15 cellular contexts compared by ENCODE assay signal in genomic region chr17:50902768-50903353, GRCh38. TPM values are rescaled to one million over a fixed set of nuclear protein-coding genes. Genes with fewer than 3 reads are reported as not detected.
DNase-seq lines count a peak whose midpoint lies in the region; FAIRE-seq and TF ChIP-seq lines count a peak whose summit lies in the region.
"Had no signal": no experiment of that assay in that cellular context is flagged by ENCODE, and none has a peak within 500 bp of the region (broad histone marks: within the 10 kb centered on the region; RNA-seq: fewer than 3 reads in every experiment).

No MANE protein-coding gene starts in this region.

- no peaks in the 10 kb centered on the region for H4K20me1 ChIP-seq in keratinocyte (ENCODE audit: control insufficient read depth, extremely low read depth, insufficient read depth, low read length)

- no peak for TF ChIP-seq CTCF in keratinocyte (optimal IDR thresholded peaks at IDR 0.05 in 1 of 3, IDR thresholded peaks at IDR 0.05 in 1 of 3, conservative IDR thresholded peaks at IDR 0.05 in 1 of 3; ENCODE audit: extremely low read depth in 1 of 3, insufficient read depth in 2 of 3, low read length in 3 of 3)
- TF ChIP-seq CTCF in suprapubic skin (IDR thresholded peaks at IDR 0.05) = no peak

- H2AFZ ChIP-seq in keratinocyte (ENCODE audit: control insufficient read depth, low read length) = no peak overlapping the region

- H3K27ac ChIP-seq in keratinocyte (ENCODE audit: control insufficient read depth, insufficient read depth, low read length) (peak overlapping the region; percentile 91), suprapubic skin (peak overlapping the region; percentile 94)

- no peak for TF ChIP-seq POLR2A in suprapubic skin (IDR thresholded peaks at IDR 0.05)

- H3K9me1 ChIP-seq in keratinocyte (ENCODE audit: control insufficient read depth, extremely low read depth, insufficient read depth, low read length) = no peaks in the 10 kb centered on the region

- peak overlapping the region; percentile 82 for H3K9ac ChIP-seq in keratinocyte (ENCODE audit: control insufficient read depth, extremely low read depth, insufficient read depth, low read length)

- WGBS in suprapubic skin = 77% methylated on average over 8 of the region's 8 CpGs

- no peak overlapping the region for H3K4me2 ChIP-seq in keratinocyte (ENCODE audit: control insufficient read depth, extremely low read depth, insufficient read depth, low read depth, low read length)

- H3K27me3 Mint-ChIP-seq in activated naive CD8-positive, alpha-beta T cell = no peaks in the 10 kb centered on the region

- H3K4me3 ChIP-seq in keratinocyte (ENCODE audit: control insufficient read depth in 2 of 3, extremely low read depth in 1 of 3, insufficient read depth in 2 of 3, low read depth in 1 of 3, low read length in 3 of 3) = no peak overlapping the region
- H3K4me3 ChIP-seq in suprapubic skin = no peak overlapping the region
- H3K4me3 ChIP-seq: upper lobe of left lung had no signal

- no peak overlapping the region for H3K4me3 Mint-ChIP-seq in activated naive CD8-positive, alpha-beta T cell

- no peaks in the 10 kb centered on the region for H3K36me3 Mint-ChIP-seq in activated naive CD8-positive, alpha-beta T cell
- H3K36me3 Mint-ChIP-seq: activated naive CD4-positive, alpha-beta T cell treated with anti-CD3 and anti-CD28 coated beads, Interleukin-2, amount 50 U/mL, for 72 hours had no signal

- no peak for FAIRE-seq in keratinocyte (lab: Jason Lieb, UNC)
- FAIRE-seq: endothelial cell of umbilical vein, GM18507 had no signal

- no peaks in the 10 kb centered on the region for H3K36me3 ChIP-seq in keratinocyte (ENCODE audit: control insufficient read depth in 2 of 2, extremely low read depth in 1 of 2, insufficient read depth in 2 of 2, low read length in 2 of 2)
- H3K36me3 ChIP-seq in suprapubic skin = no peaks in the 10 kb centered on the region
- H3K36me3 ChIP-seq: upper lobe of left lung had no signal

- peaks cover 38% of the 10 kb centered on the region for H3K4me1 ChIP-seq in keratinocyte (ENCODE audit: control insufficient read depth, extremely low read depth, insufficient read depth, low read length)
- H3K4me1 ChIP-seq in suprapubic skin = peaks cover 42% of the 10 kb centered on the region

- H3K27me3 ChIP-seq in keratinocyte (ENCODE audit: control insufficient read depth, extremely low read depth, insufficient read depth, low read length) = no peaks in the 10 kb centered on the region
- no peaks in the 10 kb centered on the region for H3K27me3 ChIP-seq in suprapubic skin
- H3K27me3 ChIP-seq: upper lobe of left lung had no signal

- H3K27ac Mint-ChIP-seq in activated naive CD8-positive, alpha-beta T cell = peak overlapping the region; percentile 75

- TF ChIP-seq EP300 in suprapubic skin (IDR thresholded peaks at IDR 0.05) = no peak

- peak; percentile 34 for DNase-seq in NCI-H82 (lab: John Stamatoyannopoulos, UW)
- no peak for DNase-seq in NCI-H82 treated with DMSO at 0.1 percent for 48 hours (lab: John Stamatoyannopoulos, UW; ENCODE audit: unreplicated experiment)
- no peak for DNase-seq in keratinocyte (ENCODE audit: low read depth, low spot score)
- no peak for DNase-seq in suprapubic skin (ENCODE audit: low spot score in 2 of 2)
- DNase-seq in NCI-H2196 treated with DMSO at 0.1 percent for 48 hours (lab: John Stamatoyannopoulos, UW; ENCODE audit: unreplicated experiment) = no peak
- no peak for DNase-seq in DMS153 (lab: John Stamatoyannopoulos, UW)
- DNase-seq in stimulated activated CD4-positive, alpha-beta T cell treated with anti-CD3 and anti-CD28 coated beads, Interleukin-4, amount 100 ng/mL, for 1 hour = no peak
- DNase-seq: activated CD4-positive, alpha-beta T cell treated with anti-CD3 and anti-CD28 coated beads for 1 hour; SIG-M5; stimulated activated CD4-positive, alpha-beta T cell treated with anti-CD3 and anti-CD28 coated beads, Interleukin-2, amount 100 ng/mL, for 48 hours; upper lobe of left lung had no signal

- no peaks in the 10 kb centered on the region for H3K79me2 ChIP-seq in keratinocyte (ENCODE audit: control insufficient read depth, insufficient read depth, low read length)

- peaks cover 51% of the 10 kb centered on the region for H3K4me1 Mint-ChIP-seq in activated naive CD8-positive, alpha-beta T cell (ENCODE audit: low read depth)

- no peaks in the 10 kb centered on the region for H3K9me3 Mint-ChIP-seq in activated naive CD8-positive, alpha-beta T cell (ENCODE audit: low read depth)

- dilution Hi-C loops in keratinocyte (cut with MboI; ENCODE audit: extremely low pct_ligation_motif_present, low sequenced_read_pairs) = no loop called here

- H3K9me3 ChIP-seq in keratinocyte (ENCODE audit: control insufficient read depth, low read depth, low read length) (no peaks in the 10 kb centered on the region), suprapubic skin (no peaks in the 10 kb centered on the region)
- H3K9me3 ChIP-seq: upper lobe of left lung had no signal

RNA-seq across cellular contexts. Expression of gene TOB1, which starts 36.7 kb away (rescaled TPM):
- polyA plus RNA-seq in keratinocyte = 59.5 to 73.3 TPM (median 64.4 TPM) in 3 replicates
- 97.4 TPM for polyA plus RNA-seq in keratinocyte (2011; ENCODE audit: low read depth)
- polyA plus RNA-seq in keratinocyte (2011; cell fraction: cytosol; rRNA removed) = 43.7 and 59.1 TPM in 2 replicates
- polyA plus RNA-seq in keratinocyte (2011; cell fraction: nucleus; rRNA removed) = 146 and 173 TPM in 2 replicates
- 94.3 and 311 TPM in 2 replicates for polyA plus RNA-seq in keratinocyte (2012; ENCODE audit: low replicate concordance)
- 84.2 to 122 TPM (median 105 TPM) in 3 replicates for polyA minus RNA-seq in keratinocyte
- 108 TPM for polyA minus RNA-seq in keratinocyte (2011; cell fraction: cytosol; rRNA and poly(A)+ RNA removed)
- 181 and 201 TPM in 2 replicates for polyA minus RNA-seq in keratinocyte (2011; cell fraction: nucleus; rRNA and poly(A)+ RNA removed)
- total RNA-seq in suprapubic skin = 100 to 1,000 TPM; 151 to 255 (median 174) TPM
